29 cellular contexts compared by ENCODE assay signal in genomic region chr3:139897759-139898158, GRCh38. TPM values are rescaled to one million over a fixed set of nuclear protein-coding genes. Genes with fewer than 3 reads are reported as not detected.
"Had no signal": no experiment of that assay in that cellular context is flagged by ENCODE, and none has a peak within 500 bp of the region (broad histone marks: within the 10 kb centered on the region; RNA-seq: fewer than 3 reads in every experiment).

No MANE protein-coding gene starts in this region.

- H3K9ac ChIP-seq: SK-N-SH had no signal

- ATAC-seq: activated T-cell treated with anti-CD3 and anti-CD28 coated beads, Interleukin-2, amount 50 U/mL, for 72 hours; Panc1 had no signal

- H3K9me3 ChIP-seq: adrenal gland, SJCRH30, SK-N-SH had no signal

- H3K4me3 ChIP-seq: adrenal gland, coronary artery, SJCRH30 had no signal

- H3K27ac ChIP-seq: adrenal gland, coronary artery, SJCRH30, VCaP had no signal

- H3K9me3 Mint-ChIP-seq: activated CD4-positive, alpha-beta memory T cell treated with anti-CD3 and anti-CD28 coated beads for 36 hours; activated CD4-positive, alpha-beta T cell treated with anti-CD3 and anti-CD28 coated beads, Interleukin-2, amount 10 ng/mL, durations not matched to agents 7 days and 5 days; activated naive CD8-positive, alpha-beta T cell treated with anti-CD3 and anti-CD28 coated beads, Interleukin-2, amount 10 ng/mL, durations not matched to agents 7 days and 5 days had no signal

- H3K36me3 Mint-ChIP-seq: activated CD4-positive, alpha-beta memory T cell treated with anti-CD3 and anti-CD28 coated beads for 36 hours; activated naive CD8-positive, alpha-beta T cell treated with anti-CD3 and anti-CD28 coated beads, Interleukin-2, amount 10 ng/mL, durations not matched to agents 7 days and 5 days had no signal

- DNase-seq: activated CD4-positive, alpha-beta memory T cell treated with anti-CD3 and anti-CD28 coated beads for 36 hours; activated CD4-positive, alpha-beta T cell treated with anti-CD3 and anti-CD28 coated beads, Interleukin-2, amount 10 ng/mL, durations not matched to agents 7 days and 5 days; activated CD4-positive, CD25-positive, alpha-beta regulatory T cell; activated naive CD4-positive, alpha-beta T cell treated with anti-CD3 and anti-CD28 coated beads, Interleukin-2, amount 50 U/mL, for 16 hours; activated naive CD8-positive, alpha-beta T cell treated with anti-CD3 and anti-CD28 coated beads, Interleukin-2, amount 10 ng/mL, durations not matched to agents 7 days and 5 days; activated T-cell treated with anti-CD3 and anti-CD28 coated beads, Interleukin-2, amount 50 U/mL, for 72 hours; adrenal gland; anterior cingulate cortex; central memory CD4-positive, alpha-beta T cell; NCI-H1105 treated with DMSO at 0.1 percent for 48 hours; NCI-H1436 treated with DMSO at 0.1 percent for 48 hours; NCI-H187 treated with DMSO at 0.1 percent for 48 hours; NCI-H2081 treated with DMSO at 0.1 percent for 48 hours; NCI-H2171 treated with DMSO at 0.1 percent for 48 hours; NCI-H226; NCI-H510A; NCI-H526 treated with DMSO at 0.1 percent for 48 hours; NCI-H82; Right ventricle myocardium superior; RPMI8226; SJCRH30; SK-N-SH; T-helper 1 cell had no signal

- H3K27me3 ChIP-seq: adrenal gland, SJCRH30 had no signal

- H3K27me3 Mint-ChIP-seq: activated CD4-positive, alpha-beta memory T cell treated with anti-CD3 and anti-CD28 coated beads for 36 hours; activated CD4-positive, alpha-beta T cell treated with anti-CD3 and anti-CD28 coated beads, Interleukin-2, amount 10 ng/mL, durations not matched to agents 7 days and 5 days had no signal

- H3K4me3 Mint-ChIP-seq: activated CD4-positive, alpha-beta memory T cell treated with anti-CD3 and anti-CD28 coated beads for 36 hours; activated CD4-positive, alpha-beta T cell treated with anti-CD3 and anti-CD28 coated beads, Interleukin-2, amount 10 ng/mL, durations not matched to agents 7 days and 5 days; activated naive CD8-positive, alpha-beta T cell treated with anti-CD3 and anti-CD28 coated beads, Interleukin-2, amount 10 ng/mL, durations not matched to agents 7 days and 5 days; activated T-cell treated with anti-CD3 and anti-CD28 coated beads, Interleukin-2, amount 50 U/mL, for 72 hours had no signal

- H3K36me3 ChIP-seq: adrenal gland, SJCRH30 had no signal

- H3K27ac Mint-ChIP-seq: activated CD4-positive, alpha-beta memory T cell treated with anti-CD3 and anti-CD28 coated beads for 36 hours; activated CD4-positive, alpha-beta T cell treated with anti-CD3 and anti-CD28 coated beads, Interleukin-2, amount 10 ng/mL, durations not matched to agents 7 days and 5 days; activated naive CD8-positive, alpha-beta T cell treated with anti-CD3 and anti-CD28 coated beads, Interleukin-2, amount 10 ng/mL, durations not matched to agents 7 days and 5 days; activated T-cell treated with anti-CD3 and anti-CD28 coated beads, Interleukin-2, amount 50 U/mL, for 72 hours had no signal

- H3K4me1 Mint-ChIP-seq: activated CD4-positive, alpha-beta T cell treated with anti-CD3 and anti-CD28 coated beads, Interleukin-2, amount 10 ng/mL, durations not matched to agents 7 days and 5 days; activated naive CD8-positive, alpha-beta T cell treated with anti-CD3 and anti-CD28 coated beads, Interleukin-2, amount 10 ng/mL, durations not matched to agents 7 days and 5 days had no signal

- H3K4me2 ChIP-seq: SK-N-SH had no signal

- H3K4me1 ChIP-seq: SJCRH30 had no signal

RNA-seq across cellular contexts. Expression of gene CLSTN2, which starts 37.2 kb away (rescaled TPM):
- total RNA-seq: activated CD4-positive, alpha-beta memory T cell treated with anti-CD3 and anti-CD28 coated beads for 36 hours; activated CD4-positive, alpha-beta T cell treated with anti-CD3 and anti-CD28 coated beads, Interleukin-2, amount 10 ng/mL, durations not matched to agents 7 days and 5 days; activated CD8-positive, alpha-beta memory T cell treated with anti-CD3 and anti-CD28 coated beads for 36 hours; activated naive CD8-positive, alpha-beta T cell treated with anti-CD3 and anti-CD28 coated beads, Interleukin-2, amount 10 ng/mL, durations not matched to agents 7 days and 5 days; activated T-cell treated with anti-CD3 and anti-CD28 coated beads, Interleukin-2, amount 50 U/mL, for 72 hours; OCI-LY7; T-helper 2 cell treated with Interferon-gamma antibody and Interleukin-4, amounts not matched to agents 100 ng/mL and 5 ng/mL, for 36 hours had no signal
